Comparison of ENCODE assay signal across 8 cellular contexts in genomic region chr12:121990692-121991603, GRCh38. TPM values are rescaled to one million over a fixed set of nuclear protein-coding genes. Genes with fewer than 3 reads are reported as not detected.
DNase-seq lines count a peak whose midpoint lies in the region; ATAC-seq and TF ChIP-seq lines count a peak whose summit lies in the region.

No MANE protein-coding gene starts in this region.

- TF ChIP-seq CTCF in GM10248 (IDR thresholded peaks at IDR 0.05; ENCODE audit: control extremely low read depth, extremely low read depth, low read depth, missing control alignments) (no peak), gastroesophageal sphincter (IDR thresholded peaks at IDR 0.05) (no peak)

- H3K27me3 ChIP-seq in gastroesophageal sphincter: no peaks in the 10 kb centered on the region

- WGBS in gastroesophageal sphincter (ENCODE audit: low coverage in 1 of 2), 2 donors: 62 to 79% methylated on average over 3 to 8 of the region's 10 CpGs

- POLR2A ChIA-PET in GM10248 (lab: Yijun Ruan, JAX): interaction anchor here (0.6 to 2.0 kb wide), 2 partner anchors 10 to 57 kb away, joined by 12 to 15 read pairs; no protein-coding TSS in a partner anchor

- H3K36me3 ChIP-seq in gastroesophageal sphincter: no peaks in the 10 kb centered on the region

- CTCF ChIA-PET in GM10248 (lab: Yijun Ruan, JAX): interaction anchor here (2.2 to 3.3 kb wide), 4 partner anchors 9 to 196 kb away, joined by 8 to 24 read pairs (median 10); no protein-coding TSS in a partner anchor

- no peak overlapping the region for H3K4me3 ChIP-seq in gastroesophageal sphincter

- ATAC-seq in GM19452 (IDR thresholded peaks at IDR 0.05; ENCODE audit: unreplicated experiment) (peak; percentile 74), HG03378 (IDR thresholded peaks at IDR 0.05; ENCODE audit: unreplicated experiment) (peak; percentile 72), gastroesophageal sphincter (no peak)

- no peaks in the 10 kb centered on the region for H3K4me1 ChIP-seq in gastroesophageal sphincter

- H3K27ac ChIP-seq in gastroesophageal sphincter: no peak overlapping the region

- peak; percentile 71 for DNase-seq in GM10248 (ENCODE audit: extremely low spot score)
- peak; percentile 34 for DNase-seq in fibroblast of peridontal ligament (ENCODE audit: extremely low read depth)
- DNase-seq in NCI-H1694 treated with DMSO at 0.1 percent for 48 hours (lab: John Stamatoyannopoulos, UW): no peak
- DNase-seq in NCI-H1105 (lab: John Stamatoyannopoulos, UW): no peak
- no peak for DNase-seq in anterior cingulate cortex (lab: John Stamatoyannopoulos, UW)

- TF ChIP-seq POLR2A in gastroesophageal sphincter (IDR thresholded peaks at IDR 0.05): no peak

- no peaks in the 10 kb centered on the region for H3K9me3 ChIP-seq in gastroesophageal sphincter

- no peak for TF ChIP-seq EP300 in gastroesophageal sphincter (IDR thresholded peaks at IDR 0.05)

RNA-seq across cellular contexts. Expression of gene BCL7A, which starts 30.7 kb away (rescaled TPM):
- 1 to 10 TPM; 4.7 to 8.5 (median 5.6) TPM for total RNA-seq in gastroesophageal sphincter

Comparison
In these comparisons a context has a peak if more than half of its experiments do, and no peak if none do; other contexts are left out.
1. DNase-seq: peak in GM10248 (single experiment) and fibroblast of peridontal ligament (single experiment); none in NCI-H1694 treated with DMSO at 0.1 percent for 48 hours (single experiment), NCI-H1105 (single experiment) and anterior cingulate cortex (0 of 58).